ENCODE assay signal across 10 cellular contexts in the genomic region with DNA sequence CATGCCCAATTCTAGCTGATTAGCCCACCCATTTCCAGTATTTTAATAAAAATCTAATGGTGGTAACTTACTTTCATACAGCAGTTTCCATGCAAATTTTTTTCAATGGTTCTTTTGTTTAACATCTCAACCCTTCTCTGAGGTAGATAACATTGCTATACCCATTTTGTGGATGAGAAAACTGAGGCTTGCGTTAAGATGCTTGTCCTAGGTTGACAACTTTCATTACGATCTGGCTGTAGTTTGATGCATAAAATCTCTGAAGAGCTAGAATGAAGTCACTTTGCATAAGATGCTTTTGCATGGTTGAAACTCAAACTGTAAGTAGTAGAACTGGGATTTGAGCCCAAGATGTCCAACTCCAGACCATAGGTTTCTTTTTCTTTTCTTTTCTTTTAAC.
"Had no signal": no experiment of that assay in that cellular context is flagged by ENCODE, and none has a peak within 500 bp of the region (broad histone marks: within the 10 kb centered on the region; RNA-seq: fewer than 3 reads in every experiment).

No MANE protein-coding gene starts in this region.

- H3K9me3 ChIP-seq: HAP-1 had no signal

- FAIRE-seq: H54 had no signal

- ATAC-seq: GM23338, HCT116 had no signal

- H2AFZ ChIP-seq: GM23248, GM23338 had no signal

- H3K4me1 ChIP-seq: HAP-1 had no signal

- H3K4me3 ChIP-seq: GM23248, GM23338, HAP-1 had no signal

- H3K4me2 ChIP-seq: GM23338 had no signal

- H3K9ac ChIP-seq: GM23248 had no signal

- H3K27ac ChIP-seq: GM23248 had no signal

- H3K36me3 ChIP-seq: HAP-1 had no signal

- DNase-seq: GM23248, GOT3, H7, H9, HCEC 1CT, HFFc6 had no signal
